In genomic region chr18:73841661-73842060, GRCh38 we compare ENCODE assay signal across 23 cellular contexts.
DNase-seq lines count a peak whose midpoint lies in the region; ATAC-seq and TF ChIP-seq lines count a peak whose summit lies in the region.
"Had no signal": no experiment of that assay in that cellular context is flagged by ENCODE, and none has a peak within 500 bp of the region (broad histone marks: within the 10 kb centered on the region; RNA-seq: fewer than 3 reads in every experiment).

No MANE protein-coding gene starts in this region.

- H3K27ac ChIP-seq in OCI-LY3 (ENCODE audit: low read length) (no peak overlapping the region), neural progenitor cell (no peak overlapping the region)
- H3K27ac ChIP-seq: heart left ventricle, pancreas, tibial artery had no signal

- H3K36me3 ChIP-seq in OCI-LY3 (replicated peaks; ENCODE audit: low read depth, low read length) (no peaks in the 10 kb centered on the region), neural progenitor cell (no peaks in the 10 kb centered on the region)
- H3K36me3 ChIP-seq: heart left ventricle, pancreas, tibial artery had no signal

- no peak overlapping the region for H3K4me3 Mint-ChIP-seq in neural progenitor cell
- H3K4me3 Mint-ChIP-seq in osteocyte (ENCODE audit: unreplicated experiment), result no peak overlapping the region
- H3K4me3 Mint-ChIP-seq: activated naive CD8-positive, alpha-beta T cell treated with anti-CD3 and anti-CD28 coated beads for 36 hours; central memory CD8-positive, alpha-beta T cell had no signal

- H3K9ac ChIP-seq in OCI-LY3 (ENCODE audit: low read length) (no peak overlapping the region), neural progenitor cell (no peak overlapping the region)

- H3K9me3 ChIP-seq in OCI-LY3 (ENCODE audit: insufficient read depth, low read length) (no peaks in the 10 kb centered on the region), neural progenitor cell (ENCODE audit: low read depth) (no peaks in the 10 kb centered on the region)
- H3K9me3 ChIP-seq: heart left ventricle, pancreas, tibial artery had no signal

- H3K4me1 Mint-ChIP-seq in neural progenitor cell, result peaks cover under 1% of the 10 kb centered on the region
- peaks cover 3% of the 10 kb centered on the region for H3K4me1 Mint-ChIP-seq in osteocyte (ENCODE audit: unreplicated experiment)

- H2AFZ ChIP-seq in OCI-LY3 (ENCODE audit: low read depth, low read length) (peak overlapping the region; percentile 63; the same call in 1 of the 2 replicates), neural progenitor cell (replicated peaks) (no peak overlapping the region)

- H3K4me2 ChIP-seq in OCI-LY3 (ENCODE audit: low read length) (no peak overlapping the region), neural progenitor cell (no peak overlapping the region)

- H3K9me3 Mint-ChIP-seq in neural progenitor cell, result no peaks in the 10 kb centered on the region
- H3K9me3 Mint-ChIP-seq in osteocyte (ENCODE audit: unreplicated experiment), result no peaks in the 10 kb centered on the region
- H3K9me3 Mint-ChIP-seq: activated naive CD8-positive, alpha-beta T cell treated with anti-CD3 and anti-CD28 coated beads for 36 hours; CD4-positive, alpha-beta memory T cell; central memory CD8-positive, alpha-beta T cell had no signal

- peak; percentile 20 for DNase-seq in ELR (ENCODE audit: low read depth)
- peak; percentile 38 for DNase-seq in choroid plexus epithelial cell (ENCODE audit: low read depth)
- DNase-seq in neural progenitor cell (ENCODE audit: low spot score), result no peak
- DNase-seq in osteocyte (ENCODE audit: extremely low spot score, unreplicated experiment), result no peak
- no peak for DNase-seq in NCI-H2029 (lab: John Stamatoyannopoulos, UW)
- DNase-seq in ecto neural progenitor cell (ENCODE audit: low spot score), result no peak
- DNase-seq: activated CD4-positive, alpha-beta T cell treated with anti-CD3 and anti-CD28 coated beads, Interleukin-2, amount 50 U/mL, for 4 hours; activated naive CD8-positive, alpha-beta T cell treated with anti-CD3 and anti-CD28 coated beads for 36 hours; activated T-cell treated with anti-CD3 and anti-CD28 coated beads, Interleukin-2, amount 50 U/mL, for 48 hours; CD4-positive, alpha-beta memory T cell; EL; HCEC 1CT; heart left ventricle; islet precursor cell; NCI-H1417; NCI-H226; pancreas; stimulated activated CD4-positive, alpha-beta T cell treated with anti-CD3 and anti-CD28 coated beads, Interleukin-4, amount 100 ng/mL, for 4 hours; tibial artery had no signal

- no peaks in the 10 kb centered on the region for H3F3A ChIP-seq in neural progenitor cell (ENCODE audit: low read depth)

- H3K27me3 ChIP-seq in OCI-LY3 (ENCODE audit: low read depth, low read length) (peaks cover 23% of the 10 kb centered on the region), neural progenitor cell (no peaks in the 10 kb centered on the region)
- H3K27me3 ChIP-seq: pancreas had no signal

- H3K79me2 ChIP-seq in OCI-LY3 (ENCODE audit: low read length) (no peaks in the 10 kb centered on the region), neural progenitor cell (ENCODE audit: low read depth) (no peaks in the 10 kb centered on the region)

- H3K4me1 ChIP-seq in OCI-LY3 (ENCODE audit: low read length), result 0 out of 2 replicates have a peak, but pooled peaks cover 5% of the 10 kb centered on the region
- H3K4me1 ChIP-seq in neural progenitor cell, result no peaks in the 10 kb centered on the region

- H3K27me3 Mint-ChIP-seq in neural progenitor cell (ENCODE audit: insufficient read depth, low read depth) (peaks cover 2% of the 10 kb centered on the region), osteocyte (ENCODE audit: unreplicated experiment) (peaks cover 12% of the 10 kb centered on the region)

- ATAC-seq in GM18502 (IDR thresholded peaks at IDR 0.05; ENCODE audit: poor library complexity, unreplicated experiment), result no peak
- ATAC-seq: heart left ventricle, K562, pancreas had no signal

- H3K27ac Mint-ChIP-seq in neural progenitor cell (no peak overlapping the region), osteocyte (ENCODE audit: unreplicated experiment) (no peak overlapping the region)
- H3K27ac Mint-ChIP-seq: activated naive CD8-positive, alpha-beta T cell treated with anti-CD3 and anti-CD28 coated beads for 36 hours; CD4-positive, alpha-beta memory T cell had no signal

- H3K36me3 Mint-ChIP-seq in neural progenitor cell (no peaks in the 10 kb centered on the region), osteocyte (ENCODE audit: unreplicated experiment) (no peaks in the 10 kb centered on the region)
- H3K36me3 Mint-ChIP-seq: activated naive CD8-positive, alpha-beta T cell treated with anti-CD3 and anti-CD28 coated beads for 36 hours; CD4-positive, alpha-beta memory T cell had no signal

- 0 out of 2 replicates have a peak, but pooled peaks have one; percentile 30 for TF ChIP-seq CTCF in OCI-LY3 (IDR thresholded peaks at IDR 0.05; ENCODE audit: low read depth, low read length)
- peak; percentile 56 for TF ChIP-seq CTCF in choroid plexus epithelial cell (conservative IDR thresholded peaks at IDR 0.05; ENCODE audit: low read depth, low read length)
- TF ChIP-seq CTCF in neural progenitor cell (IDR thresholded peaks at IDR 0.05), result peak; percentile 37
- TF ChIP-seq CTCF in osteocyte (IDR thresholded peaks at IDR 0.05), result no peak

- no peaks in the 10 kb centered on the region for H4K20me1 ChIP-seq in OCI-LY3 (ENCODE audit: insufficient read depth, low read length)
- no peaks in the 10 kb centered on the region for H4K20me1 ChIP-seq in neural progenitor cell (ENCODE audit: low read depth)

- H3K4me3 ChIP-seq in OCI-LY3 (ENCODE audit: low read length) (no peak overlapping the region), choroid plexus epithelial cell (ENCODE audit: low read depth, low read length) (no peak overlapping the region), neural progenitor cell (no peak overlapping the region)
- H3K4me3 ChIP-seq: heart left ventricle, K562, pancreas, tibial artery had no signal

Comparison
In these comparisons a context has a peak if more than half of its experiments do, and no peak if none do; other contexts are left out.
1. DNase-seq: peak in ELR (single experiment) and choroid plexus epithelial cell (single experiment); none in neural progenitor cell (single experiment), osteocyte (single experiment), NCI-H2029 (single experiment) and ecto neural progenitor cell (single experiment).